Comparison of ENCODE assay signal across 15 cellular contexts in genomic region chr20:1702855-1703254, GRCh38.
"Had no signal": no experiment of that assay in that cellular context is flagged by ENCODE, and none has a peak within 500 bp of the region (broad histone marks: within the 10 kb centered on the region; RNA-seq: fewer than 3 reads in every experiment).

No MANE protein-coding gene starts in this region.

- H3K27me3 Mint-ChIP-seq: naive thymus-derived CD8-positive, alpha-beta T cell had no signal

- DNase-seq: effector memory CD8-positive, alpha-beta T cell; gastrocnemius medialis; heart right ventricle; hypothalamus; kidney glomerular epithelial cell; naive thymus-derived CD8-positive, alpha-beta T cell; spleen; stimulated activated naive CD4-positive, alpha-beta T cell; stomach; substantia nigra; transverse colon had no signal

- H3K4me1 ChIP-seq: esophagus muscularis mucosa, gastrocnemius medialis, stomach, transverse colon had no signal

- H3K27ac ChIP-seq: epithelial cell of prostate, esophagus muscularis mucosa, gastrocnemius medialis, heart right ventricle, neutrophil, spleen, stomach, thoracic aorta, transverse colon had no signal

- H3K27me3 ChIP-seq: esophagus muscularis mucosa, gastrocnemius medialis, neutrophil, spleen, transverse colon had no signal

- H3K36me3 ChIP-seq: esophagus muscularis mucosa, gastrocnemius medialis, heart right ventricle, neutrophil, spleen, stomach, thoracic aorta, transverse colon had no signal

- H3K27ac Mint-ChIP-seq: effector memory CD8-positive, alpha-beta T cell; naive thymus-derived CD8-positive, alpha-beta T cell had no signal

- H3K9me3 ChIP-seq: esophagus muscularis mucosa, gastrocnemius medialis, heart right ventricle, neutrophil, spleen, stomach, thoracic aorta, transverse colon had no signal

- H3K4me3 Mint-ChIP-seq: effector memory CD8-positive, alpha-beta T cell; naive thymus-derived CD8-positive, alpha-beta T cell had no signal

- H3K4me3 ChIP-seq: esophagus muscularis mucosa, gastrocnemius medialis, heart right ventricle, spleen, stomach, thoracic aorta, transverse colon had no signal
